8 cellular contexts compared by ENCODE assay signal in the genomic region with DNA sequence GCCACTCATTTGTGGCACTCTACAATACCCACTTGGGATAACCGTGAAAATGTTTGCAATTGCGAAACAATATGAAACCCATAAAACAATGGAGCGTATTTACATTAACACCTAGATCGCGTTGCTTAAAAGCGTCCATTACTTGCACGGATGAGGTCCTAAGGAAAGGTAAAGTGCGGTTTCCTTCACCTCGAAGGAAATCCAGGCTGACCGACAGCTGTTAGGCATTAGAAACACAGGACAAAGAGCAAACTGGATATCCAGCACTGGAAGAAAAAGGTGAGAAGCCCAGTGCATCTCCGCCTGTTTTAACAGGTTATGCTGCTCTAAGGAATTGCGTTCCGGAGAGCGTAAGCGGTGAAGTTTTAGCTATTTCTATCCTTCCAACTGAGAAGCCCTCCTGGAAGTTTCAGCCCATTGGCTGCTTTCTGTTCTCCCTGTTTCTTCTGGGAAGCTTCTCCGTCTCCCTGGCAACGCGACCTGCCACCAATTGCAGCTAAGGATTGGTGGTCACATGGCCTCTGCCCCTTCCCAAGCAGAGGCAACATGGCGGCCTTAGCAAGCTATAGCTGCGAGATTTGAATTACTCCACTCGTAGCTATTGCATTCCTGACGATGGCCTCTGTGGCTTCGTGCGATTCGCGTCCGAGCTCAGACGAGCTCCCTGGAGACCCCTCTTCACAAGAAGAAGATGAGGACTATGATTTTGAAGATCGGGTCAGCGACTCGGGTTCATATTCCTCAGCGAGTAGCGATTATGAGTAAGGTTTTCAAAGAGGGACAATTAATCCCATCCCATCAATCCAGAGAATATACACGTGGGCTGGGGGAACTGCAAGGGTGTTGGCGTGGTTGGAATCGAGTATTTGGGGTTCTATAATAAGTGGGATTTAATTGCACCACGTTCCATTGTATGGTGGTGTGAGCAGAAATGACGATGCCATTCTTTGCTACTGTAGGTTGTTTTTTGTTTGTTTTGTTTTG. TPM values are rescaled to one million over a fixed set of nuclear protein-coding genes. Genes with fewer than 3 reads are reported as not detected.
DNase-seq lines count a peak whose midpoint lies in the region; ATAC-seq, FAIRE-seq and TF ChIP-seq lines count a peak whose summit lies in the region.

TSS of gene INTU (plus strand) at position 538 of the 984 bp plus-strand sequence. CDS start at position 616, 78 bp downstream.

- H3K27ac ChIP-seq in VCaP = peak within 1 kb of the TSS; percentile 41

- peak within 1 kb of the TSS; percentile 87 to 91 for H3K4me3 Mint-ChIP-seq in stimulated activated naive B cell treated with anti-CD40 and anti-IgM and Interleukin-4, amounts not matched to agents 10 μg/mL and 1 μg/mL and 100 μg/mL, for 72 hours

- H3K27me3 Mint-ChIP-seq in stimulated activated naive B cell treated with anti-CD40 and anti-IgM and Interleukin-4, amounts not matched to agents 10 μg/mL and 1 μg/mL and 100 μg/mL, for 72 hours = peaks cover 23 to 43% of the 10 kb centered on the region in 2 donors

- H3K9me3 Mint-ChIP-seq in stimulated activated naive B cell treated with anti-CD40 and anti-IgM and Interleukin-4, amounts not matched to agents 10 μg/mL and 1 μg/mL and 100 μg/mL, for 72 hours = no peaks in the 10 kb centered on the region

- no peak within 1 kb of the TSS for H3K27ac Mint-ChIP-seq in stimulated activated naive B cell treated with anti-CD40 and anti-IgM and Interleukin-4, amounts not matched to agents 10 μg/mL and 1 μg/mL and 100 μg/mL, for 72 hours

- FAIRE-seq in GM18507 (lab: Jason Lieb, UNC) = peak; percentile 71

- peak; percentile 88 for DNase-seq in A172 (ENCODE audit: low spot score)
- peak; percentile 9 for DNase-seq in GM18507 (ENCODE audit: extremely low spot score, insufficient read length, low read depth)
- peak; percentile 81 to 84 for DNase-seq in NCI-H1930 (lab: John Stamatoyannopoulos, UW)
- peak; percentile 96 for DNase-seq in epidermal melanocyte (ENCODE audit: insufficient read length, low spot score)
- peak; percentile 98 for DNase-seq in medulla oblongata (ENCODE audit: extremely low spot score)
- peak; percentile 54 for DNase-seq in stimulated activated naive B cell treated with anti-CD40 and anti-IgM and Interleukin-4, amounts not matched to agents 10 μg/mL and 1 μg/mL and 100 μg/mL, for 72 hours

- H3K36me3 Mint-ChIP-seq in stimulated activated naive B cell treated with anti-CD40 and anti-IgM and Interleukin-4, amounts not matched to agents 10 μg/mL and 1 μg/mL and 100 μg/mL, for 72 hours = no peaks in the 10 kb centered on the region

- peaks cover 7 to 8% of the 10 kb centered on the region in 2 donors for H3K4me1 Mint-ChIP-seq in stimulated activated naive B cell treated with anti-CD40 and anti-IgM and Interleukin-4, amounts not matched to agents 10 μg/mL and 1 μg/mL and 100 μg/mL, for 72 hours

- no peak for TF ChIP-seq CTCF in VCaP (conservative IDR thresholded peaks at IDR 0.05)

- peak; percentile 98 for ATAC-seq in HG02981 (IDR thresholded peaks at IDR 0.05; ENCODE audit: unreplicated experiment)
- ATAC-seq in stimulated activated naive B cell treated with anti-CD40 and anti-IgM and Interleukin-4, amounts not matched to agents 10 μg/mL and 1 μg/mL and 100 μg/mL, for 72 hours (replicated peaks) = peak; percentile 97 to 99

RNA-seq across cellular contexts. Expression of gene INTU, which starts in this region (rescaled TPM):
- total RNA-seq in A172 (2014; rRNA removed; shearing (Covaris generic)) = 2.9 and 3.3 TPM in 2 replicates

Comparison
In these comparisons a context has a peak if more than half of its experiments do, and no peak if none do; other contexts are left out.
1. Peak in every context shown above with its lines: DNase-seq, ATAC-seq and H3K27ac ChIP-seq.
2. DNase-seq: peak in every context shown above with its lines; median percentile 98 in medulla oblongata; 96 in epidermal melanocyte; 88 in A172; 82 in NCI-H1930; 54 in stimulated activated naive B cell treated with anti-CD40 and anti-IgM and Interleukin-4, amounts not matched to agents 10 μg/mL and 1 μg/mL and 100 μg/mL, for 72 hours; 9 in GM18507.